In the genomic region with DNA sequence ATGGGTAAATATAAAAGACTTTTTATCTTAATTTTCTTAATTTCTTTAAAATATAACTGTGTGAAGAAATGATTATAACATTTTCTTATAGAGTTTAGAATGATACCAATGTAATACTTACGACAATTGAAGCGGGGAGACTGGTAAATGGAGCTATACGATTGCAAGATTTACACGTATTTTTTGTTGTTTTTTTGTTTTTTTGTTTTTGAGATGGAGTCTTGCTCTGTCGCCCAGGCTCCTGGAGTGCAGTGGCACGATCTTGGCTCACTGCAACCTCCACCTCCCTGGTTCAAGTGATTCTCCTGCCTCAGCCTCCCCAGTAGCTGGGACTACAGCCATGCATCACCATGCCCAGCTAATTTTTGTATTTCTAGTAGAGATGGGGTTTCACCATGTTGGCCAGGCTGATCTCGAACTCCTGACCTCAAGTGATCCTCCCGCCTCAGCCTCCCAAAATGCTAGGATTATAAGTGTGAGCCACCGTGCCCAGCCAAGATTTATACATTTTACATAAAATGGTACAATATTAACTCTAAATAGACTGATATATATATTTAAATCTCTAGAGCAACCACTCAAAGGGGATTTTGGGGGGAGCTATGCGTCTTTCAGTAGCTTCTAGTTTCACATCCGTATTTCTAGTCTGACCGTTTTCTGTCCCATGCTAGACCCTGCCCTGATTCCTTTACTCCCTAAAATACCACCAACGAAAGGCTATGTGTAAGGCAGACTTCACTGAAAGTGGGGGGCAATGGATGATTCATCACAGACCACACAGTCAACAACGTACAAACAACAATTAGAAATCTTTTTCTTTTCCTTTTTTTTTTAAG, we compare ENCODE assay signal across 16 cellular contexts. TPM values are rescaled to one million over a fixed set of nuclear protein-coding genes. Genes with fewer than 3 reads are reported as not detected.
DNase-seq lines count a peak whose midpoint lies in the region; ATAC-seq, FAIRE-seq and TF ChIP-seq lines count a peak whose summit lies in the region.
"Had no signal": no experiment of that assay in that cellular context is flagged by ENCODE, and none has a peak within 500 bp of the region (broad histone marks: within the 10 kb centered on the region; RNA-seq: fewer than 3 reads in every experiment).

No MANE protein-coding gene starts in this region.

- no peaks in the 10 kb centered on the region for H3K36me3 ChIP-seq in right lobe of liver
- H3K36me3 ChIP-seq: HAP-1 had no signal

- peak; percentile 80 for FAIRE-seq in GM18507 (lab: Jason Lieb, UNC)

- intact Hi-C loops in right lobe of liver (cut with DNase I) = no loop called here

- H3K27me3 ChIP-seq in right lobe of liver = no peaks in the 10 kb centered on the region

- ATAC-seq in GM21526 (IDR thresholded peaks at IDR 0.05; ENCODE audit: low FRiP score, unreplicated experiment) (peak; percentile 63), HG03175 (IDR thresholded peaks at IDR 0.05; ENCODE audit: unreplicated experiment) (peak; percentile 85), right lobe of liver (no peak)
- ATAC-seq: stimulated activated naive CD8-positive, alpha-beta T cell treated with anti-CD3 and anti-CD28 coated beads, Interleukin-15, Interleukin-2, amounts not matched to agents 100 U/mL and 50 U/mL, for 24 hours had no signal

- H3K9me3 ChIP-seq in right lobe of liver = no peaks in the 10 kb centered on the region
- H3K9me3 ChIP-seq: HAP-1, SK-N-SH had no signal

- no peak for TF ChIP-seq POLR2A in right lobe of liver (IDR thresholded peaks at IDR 0.05)

- CTCF ChIA-PET in RWPE1 (lab: Yijun Ruan, JAX) = interaction anchor here (0.7 kb wide), 1 partner anchor 170 kb away, joined by 3 read pairs; no protein-coding TSS in a partner anchor

- 73% methylated on average over 14 of the region's 14 CpGs for WGBS in right lobe of liver (ENCODE audit: insufficient coverage, low coverage, low lambda C conversion rate, missing lambda C conversion rate)

- POLR2A ChIA-PET in RWPE1 (lab: Yijun Ruan, JAX; ENCODE audit: low non-redundant PET) = no interaction called here

- H3K4me3 ChIP-seq in right lobe of liver = no peak overlapping the region
- H3K4me3 ChIP-seq: HAP-1 had no signal

- no peak overlapping the region for H3K27ac ChIP-seq in substantia nigra (ENCODE audit: low read depth, low read length, poor library complexity, severe bottlenecking)
- H3K27ac ChIP-seq in RWPE1 = no peak overlapping the region
- no peak overlapping the region for H3K27ac ChIP-seq in right lobe of liver

- no peaks in the 10 kb centered on the region for H3K4me1 ChIP-seq in right lobe of liver
- H3K4me1 ChIP-seq: HAP-1 had no signal

- no peak for TF ChIP-seq CTCF in RWPE1 (conservative IDR thresholded peaks at IDR 0.05; ENCODE audit: low read depth)
- no peak for TF ChIP-seq CTCF in right lobe of liver (IDR thresholded peaks at IDR 0.05)

- DNase-seq in GM18507 (ENCODE audit: extremely low spot score, insufficient read length, low read depth) = peak; percentile 53
- peak; percentile 35 for DNase-seq in RPMI8226
- DNase-seq in substantia nigra (lab: John Stamatoyannopoulos, UW) = no peak
- DNase-seq in RWPE1 (ENCODE audit: low spot score) = no peak
- no peak for DNase-seq in NCI-H345 (lab: John Stamatoyannopoulos, UW)
- DNase-seq in right lobe of liver = no peak
- DNase-seq: activated CD4-positive, alpha-beta T cell treated with anti-CD3 and anti-CD28 coated beads for 4 hours; cortex of kidney; foreskin fibroblast; GF-D8; NCI-H446 treated with DMSO at 0.1 percent for 48 hours; SK-N-SH; stimulated activated naive CD8-positive, alpha-beta T cell treated with anti-CD3 and anti-CD28 coated beads, Interleukin-15, Interleukin-2, amounts not matched to agents 100 U/mL and 50 U/mL, for 24 hours had no signal

RNA-seq across cellular contexts. Expression of a gene that starts 28.2 kb away (rescaled TPM):
- total RNA-seq in right lobe of liver = 10 to 100 TPM; 14.7 to 20.2 (median 17.9) TPM

Comparison
In these comparisons a context has a peak if more than half of its experiments do, and no peak if none do; other contexts are left out.
1. DNase-seq: peak in GM18507 (single experiment) and RPMI8226 (single experiment); none in substantia nigra (0 of 49), RWPE1 (single experiment), NCI-H345 (single experiment) and right lobe of liver (0 of 3).
2. ATAC-seq: peak in GM21526 (single experiment) and HG03175 (single experiment); none in right lobe of liver (0 of 4).